8 cellular contexts compared by ENCODE assay signal in genomic region chr6:3208096-3208774, GRCh38. TPM values are rescaled to one million over a fixed set of nuclear protein-coding genes. Genes with fewer than 3 reads are reported as not detected.
DNase-seq lines count a peak whose midpoint lies in the region; ATAC-seq and TF ChIP-seq lines count a peak whose summit lies in the region.

No MANE protein-coding gene starts in this region.

- no peaks in the 10 kb centered on the region for H3K36me3 ChIP-seq in HCT116 (ENCODE audit: control insufficient read depth in 1 of 2, insufficient read depth in 2 of 2, low read length in 2 of 2)
- H3K36me3 ChIP-seq in left lung = no peaks in the 10 kb centered on the region
- no peaks in the 10 kb centered on the region for H3K36me3 ChIP-seq in Karpas-422 (ENCODE audit: insufficient read depth, low read length)

- H3K27ac ChIP-seq in AG04450 (ENCODE audit: low read depth, low read length) (peak overlapping the region; percentile 53), HCT116 (ENCODE audit: low read depth, low read length) (peak overlapping the region; percentile 61), left lung (peak overlapping the region; percentile 26 to 40), Karpas-422 (ENCODE audit: low read length) (no peak overlapping the region)

- no peak overlapping the region for H3K4me3 ChIP-seq in AG04450 (ENCODE audit: low read depth, low read length)
- H3K4me3 ChIP-seq in HCT116 (replicated peaks in 1 of 2; ENCODE audit: low read depth in 1 of 2, low read length in 2 of 2) = no peak overlapping the region
- no peak overlapping the region for H3K4me3 ChIP-seq in left lung
- no peak overlapping the region for H3K4me3 ChIP-seq in Karpas-422 (ENCODE audit: low read length)

- POLR2A ChIA-PET in AG04450 (lab: Yijun Ruan, JAX) (interaction anchor here (1.0 to 1.6 kb wide), 4 partner anchors 39 to 51 kb away, joined by 3 to 6 read pairs (median 4); partner anchors contain the start of gene TUBB2A), HCT116 (lab: Charles Lee) (interaction anchor here (1.0 to 1.2 kb wide), 3 partner anchors 31 to 48 kb away, joined by 3 read pairs; no protein-coding TSS in a partner anchor)

- CTCF ChIA-PET in AG04450 (lab: Charles Lee) = interaction anchor here (1.0 to 1.1 kb wide), 3 partner anchors 43 to 82 kb away, joined by 3 to 4 read pairs (median 4); no protein-coding TSS in a partner anchor
- CTCF ChIA-PET in HCT116 (lab: Charles Lee) = interaction anchor here (1.7 kb wide), 1 partner anchor 43 kb away, joined by 7 read pairs; no protein-coding TSS in a partner anchor

- H3K9me2 ChIP-seq in HCT116 (ENCODE audit: insufficient read depth) (no peaks in the 10 kb centered on the region), Karpas-422 (replicated peaks; ENCODE audit: insufficient read depth, low read length) (no peaks in the 10 kb centered on the region)

- TF ChIP-seq CTCF in AG04450 (IDR thresholded peaks at IDR 0.05; ENCODE audit: low read depth, low read length) (no peak), HCT116 (IDR thresholded peaks at IDR 0.05 in 2 of 3, conservative IDR thresholded peaks at IDR 0.05 in 1 of 3; ENCODE audit: borderline replicate concordance in 1 of 3, insufficient read depth in 1 of 3, low read depth in 2 of 3, low read length in 2 of 3) (no peak), left lung (IDR thresholded peaks at IDR 0.05) (no peak)

- no peak for TF ChIP-seq RAD21 in HCT116 (IDR thresholded peaks at IDR 0.05; ENCODE audit: low read depth)

- no peaks in the 10 kb centered on the region for H3K79me2 ChIP-seq in HCT116 (ENCODE audit: insufficient read depth, low read length)
- no peaks in the 10 kb centered on the region for H3K79me2 ChIP-seq in Karpas-422 (ENCODE audit: low read length)

- RAD21 ChIA-PET in HCT116 (lab: Charles Lee; ENCODE audit: low non-redundant PET in 1 of 2, low total read pairs in 2 of 2, uncharacterized antibody in 2 of 2, unreplicated experiment in 2 of 2) = no interaction called here

- TF ChIP-seq POLR2A in HCT116 (IDR thresholded peaks at IDR 0.05; ENCODE audit: borderline replicate concordance, extremely low read depth, insufficient read depth, insufficient read length) = no peak

- H3K9ac ChIP-seq in HCT116 (ENCODE audit: low read length) (peak overlapping the region; percentile 59), Karpas-422 (ENCODE audit: low read length) (no peak overlapping the region)

- no peaks in the 10 kb centered on the region for H4K20me1 ChIP-seq in HCT116 (ENCODE audit: insufficient read depth)
- H4K20me1 ChIP-seq in Karpas-422 (ENCODE audit: insufficient read depth, low read depth, low read length) = no peaks in the 10 kb centered on the region

- no TSS peak for BruUV-seq in HCT116 (replicated peaks; lab: Mats Ljungman, UMichigan)

- H3K9me3 ChIP-seq in AG04450 (ENCODE audit: control insufficient read depth, insufficient read depth, low read length) (no peaks in the 10 kb centered on the region), HCT116 (ENCODE audit: control insufficient read depth in 1 of 2, insufficient read depth in 1 of 2, low read depth in 1 of 2, low read length in 2 of 2) (no peaks in the 10 kb centered on the region), left lung (peaks cover 0 to 2% of the 10 kb centered on the region in 2 donors), Karpas-422 (ENCODE audit: low read length) (no peaks in the 10 kb centered on the region)

- peak overlapping the region; percentile 79 for H3K4me2 ChIP-seq in HCT116 (ENCODE audit: low read length)
- H3K4me2 ChIP-seq in Karpas-422 (ENCODE audit: low read depth, low read length, poor library complexity, severe bottlenecking) = no peak overlapping the region

- H2AFZ ChIP-seq in HCT116 (ENCODE audit: low read depth, low read length, poor library complexity, severe bottlenecking) = peak overlapping the region; percentile 65
- H2AFZ ChIP-seq in Karpas-422 (ENCODE audit: low read length) = no peak overlapping the region

- intact Hi-C loops in HCT116 (cut with micrococcal nuclease) (loop anchor here (2.0 kb wide), 1 partner anchor 51 kb away; the partner anchor contains the start of gene TUBB2A), left lung (cut with DNase I) (no loop called here)

- ATAC-seq in HCT116 (peak; percentile 7; the same call in 1 of the 2 replicates), left lung (peak; percentile 14), HG03432 (IDR thresholded peaks at IDR 0.05; ENCODE audit: unreplicated experiment) (no peak)

- DNase-seq in AG04450 (ENCODE audit: low read depth, low spot score) (peak; percentile 58), HCT116 (ENCODE audit: low read depth, low spot score) (no peak), astrocyte of the hippocampus (ENCODE audit: low read depth, low spot score) (peak; percentile 79), left lung (no peak), Karpas-422 (no peak), SHP77 treated with DMSO at 0.1 percent for 48 hours (lab: John Stamatoyannopoulos, UW) (no peak), germinal center (ENCODE audit: low spot score) (no peak)

- no peaks in the 10 kb centered on the region for H3K27me3 ChIP-seq in AG04450 (ENCODE audit: control insufficient read depth, insufficient read depth, low read length)
- H3K27me3 ChIP-seq in HCT116 (ENCODE audit: insufficient read depth, low read length) = no peaks in the 10 kb centered on the region
- H3K27me3 ChIP-seq in left lung = peaks cover 0 to 13% of the 10 kb centered on the region in 2 donors
- no peaks in the 10 kb centered on the region for H3K27me3 ChIP-seq in Karpas-422 (ENCODE audit: low read length)

- peaks cover 12 to 34% of the 10 kb centered on the region in 2 experiments for H3K4me1 ChIP-seq in HCT116 (ENCODE audit: control insufficient read depth in 1 of 2, insufficient read depth in 2 of 2, low read length in 2 of 2)
- H3K4me1 ChIP-seq in left lung = no peaks in the 10 kb centered on the region
- H3K4me1 ChIP-seq in Karpas-422 (ENCODE audit: low read length) = peaks cover 11% of the 10 kb centered on the region

TF ChIP-seq in HCT116, 20 proteins besides CTCF, POLR2A, EP300 and RAD21:
- TF ChIP-seq SIN3A (IDR thresholded peaks at IDR 0.05; ENCODE audit: low read depth) (0 out of 2 replicates have a peak, but pooled peaks have one; percentile 0), ZFX (IDR thresholded peaks at IDR 0.05) (no peak)

RNA-seq across cellular contexts. Expression of gene TUBB2B, which starts 19.2 kb away (rescaled TPM):
- 4.7 and 6.1 TPM in 2 replicates for polyA plus RNA-seq in AG04450 (2011; rRNA removed)
- polyA minus RNA-seq in AG04450 (2011; rRNA and poly(A)+ RNA removed) = 4.6 and 10.3 TPM in 2 replicates
- total RNA-seq in HCT116 (2021; ENCODE audit: unreplicated experiment) (0.86 TPM), left lung (1 to 10 TPM; 2.2 to 4.1 TPM)
- polyA plus RNA-seq in HCT116 (2012) = 2.1 and 3.3 TPM in 2 replicates
- total RNA-seq in Karpas-422 (2014; rRNA removed; shearing (Covaris generic); ENCODE audit: low replicate concordance) = 0.34 TPM in 1 of 2 replicates, not detected in the other

RNA-seq across cellular contexts. Expression of gene PSMG4, which starts 50.5 kb away (rescaled TPM):
- 15.3 and 15.8 TPM in 2 replicates for polyA plus RNA-seq in AG04450 (2011; rRNA removed)
- 9.1 and 11.5 TPM in 2 replicates for polyA minus RNA-seq in AG04450 (2011; rRNA and poly(A)+ RNA removed)
- total RNA-seq in HCT116 (2021; ENCODE audit: unreplicated experiment) (35.0 TPM), left lung (10 to 100 TPM; 16.9 to 22.3 TPM)
- polyA plus RNA-seq in HCT116 (2012) = 44.3 and 46.8 TPM in 2 replicates
- 42.3 and 90.4 TPM in 2 replicates for total RNA-seq in Karpas-422 (2014; rRNA removed; shearing (Covaris generic); ENCODE audit: low replicate concordance)

RNA-seq across cellular contexts. Expression of gene TUBB2A, which starts 50.9 kb away (rescaled TPM):
- 111 and 138 TPM in 2 replicates for polyA plus RNA-seq in AG04450 (2011; rRNA removed)
- polyA minus RNA-seq in AG04450 (2011; rRNA and poly(A)+ RNA removed) = 118 and 150 TPM in 2 replicates
- total RNA-seq in HCT116 (2021; ENCODE audit: unreplicated experiment) (49.9 TPM), left lung (10 to 100 TPM; 27.0 to 42.5 TPM)
- 92.6 and 139 TPM in 2 replicates for polyA plus RNA-seq in HCT116 (2012)
- 0.51 TPM in 1 of 2 replicates, not detected in the other for total RNA-seq in Karpas-422 (2014; rRNA removed; shearing (Covaris generic); ENCODE audit: low replicate concordance)

Comparison
In these comparisons a context has a peak if more than half of its experiments do, and no peak if none do; other contexts are left out.
1. DNase-seq: peak in AG04450 (single experiment) and astrocyte of the hippocampus (single experiment); none in HCT116 (single experiment), left lung (0 of 2), Karpas-422 (single experiment), SHP77 treated with DMSO at 0.1 percent for 48 hours (single experiment) and germinal center (single experiment).
2. RNA of gene TUBB2A, which starts 50.9 kb away (total RNA-seq): 49.9 TPM in HCT116 (single experiment) and 27.0 to 42.5 TPM in left lung; 0.51 TPM in Karpas-422; every median in the first group is over 10 times any median in the second.